Comparison of ENCODE assay signal across 28 cellular contexts in the genomic region with DNA sequence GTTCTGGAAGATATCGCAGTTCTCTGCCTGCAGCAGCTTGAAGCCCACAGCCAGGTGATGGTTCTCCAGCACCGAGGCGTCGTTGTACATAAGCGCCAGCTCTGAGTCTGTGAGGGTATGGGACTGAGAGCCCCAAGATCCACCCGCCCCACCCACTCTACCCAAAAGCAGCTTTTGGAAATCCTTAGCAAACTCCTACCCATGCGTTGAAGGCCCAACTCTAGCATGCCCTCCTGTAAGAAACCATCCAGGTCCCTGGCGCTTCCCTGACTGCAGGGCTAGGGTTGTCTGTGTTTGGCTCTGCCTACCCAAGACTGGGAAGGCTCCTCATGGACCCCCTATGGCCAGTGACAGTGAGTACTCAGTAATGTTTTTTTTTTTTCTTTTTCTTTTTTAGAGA. TPM values are rescaled to one million over a fixed set of nuclear protein-coding genes. Genes with fewer than 3 reads are reported as not detected.
"Had no signal": no experiment of that assay in that cellular context is flagged by ENCODE, and none has a peak within 500 bp of the region (broad histone marks: within the 10 kb centered on the region; RNA-seq: fewer than 3 reads in every experiment).

No MANE protein-coding gene starts in this region.

- H3K27ac ChIP-seq: colonic mucosa, epithelial cell of prostate, esophagus squamous epithelium, gastrocnemius medialis, heart right ventricle, left lung, lower lobe of right lung had no signal

- DNase-seq: colonic mucosa; cortex of kidney; effector CD8-positive, alpha-beta T cell; effector memory CD8-positive, alpha-beta T cell; endodermal cell; erythroblast; esophagus squamous epithelium; foreskin fibroblast; foreskin melanocyte; gastrocnemius medialis; glutamatergic neuron; head of caudate nucleus; heart right ventricle; hippocampal formation; left cardiac atrium; left lung; left ventricle myocardium superior; lower lobe of right lung; mesenchymal stem cell; mucosa of descending colon; naive B cell had no signal

- H3K27me3 ChIP-seq: colonic mucosa had no signal

- H3K9me3 ChIP-seq: colonic mucosa, esophagus squamous epithelium, gastrocnemius medialis, heart right ventricle, left lung, lower lobe of right lung, mucosa of descending colon had no signal

- H3K4me3 ChIP-seq: colonic mucosa, esophagus squamous epithelium, gastrocnemius medialis, heart right ventricle, left lung, lower lobe of right lung, mucosa of descending colon had no signal

- H3K36me3 Mint-ChIP-seq: mesothelial cell of epicardium, naive B cell had no signal

- ATAC-seq: effector memory CD8-positive, alpha-beta T cell; esophagus mucosa; gastrocnemius medialis; heart right ventricle; left cardiac atrium; left lung; left ventricle myocardium superior; lower lobe of right lung; mucosa of descending colon had no signal

- H3K36me3 ChIP-seq: colonic mucosa, esophagus squamous epithelium, gastrocnemius medialis, heart right ventricle, left lung, lower lobe of right lung had no signal

- H3K9me3 Mint-ChIP-seq: dendritic cell treated with granulocyte-macrophage colony-stimulating factor and Interleukin-4, amounts not matched to agents 40 ng/mL and 50 ng/mL, for 4 days; effector memory CD8-positive, alpha-beta T cell; endodermal cell; mesothelial cell of epicardium had no signal

- H3K4me3 Mint-ChIP-seq: dendritic cell treated with granulocyte-macrophage colony-stimulating factor and Interleukin-4, amounts not matched to agents 40 ng/mL and 50 ng/mL, for 4 days; effector memory CD8-positive, alpha-beta T cell; endodermal cell; mesothelial cell of epicardium; naive B cell had no signal

- H3K27ac Mint-ChIP-seq: dendritic cell treated with granulocyte-macrophage colony-stimulating factor and Interleukin-4, amounts not matched to agents 40 ng/mL and 50 ng/mL, for 4 days; effector memory CD8-positive, alpha-beta T cell; endodermal cell; mesothelial cell of epicardium; naive B cell had no signal

- H3K4me1 ChIP-seq: colonic mucosa, gastrocnemius medialis, left lung, lower lobe of right lung had no signal

RNA-seq across cellular contexts. Expression of gene PDE4C, which starts 9.4 kb away (rescaled TPM):
- total RNA-seq: mesenteric fat pad, myocyte had no signal
- polyA plus RNA-seq: keratinocyte had no signal

RNA-seq across cellular contexts. Expression of gene IQCN, which starts 57.5 kb away (rescaled TPM):
- polyA plus RNA-seq: keratinocyte had no signal
